ENCODE assay signal across 15 cellular contexts in genomic region chr5:15752886-15753285, GRCh38.
DNase-seq lines count a peak whose midpoint lies in the region; ATAC-seq and TF ChIP-seq lines count a peak whose summit lies in the region.
"Had no signal": no experiment of that assay in that cellular context is flagged by ENCODE, and none has a peak within 500 bp of the region (broad histone marks: within the 10 kb centered on the region; RNA-seq: fewer than 3 reads in every experiment).

No MANE protein-coding gene starts in this region.

- no peaks in the 10 kb centered on the region for H3K36me3 Mint-ChIP-seq in stimulated activated memory B cell treated with anti-CD40 and anti-IgM and Interleukin-4, amounts not matched to agents 10 μg/mL and 1 μg/mL and 100 μg/mL, for 72 hours

- H3K27me3 Mint-ChIP-seq in stimulated activated memory B cell treated with anti-CD40 and anti-IgM and Interleukin-4, amounts not matched to agents 10 μg/mL and 1 μg/mL and 100 μg/mL, for 72 hours = no peaks in the 10 kb centered on the region

- H3K27ac ChIP-seq in breast epithelium = no peak overlapping the region
- no peak overlapping the region for H3K27ac ChIP-seq in mammary epithelial cell (ENCODE audit: insufficient read depth, low read depth, low read length)
- H3K27ac ChIP-seq in aorta (ENCODE audit: low read depth in 1 of 2, low read length in 2 of 2) = no peak overlapping the region
- H3K27ac ChIP-seq: A549, esophagus squamous epithelium had no signal

- intact Hi-C loops in breast epithelium (cut with DNase I; ENCODE audit: low total_unique reads) (no loop called here), mammary epithelial cell (cut with micrococcal nuclease) (no loop called here), aorta (cut with DNase I) (no loop called here)

- no peak overlapping the region for H3K4me2 ChIP-seq in mammary epithelial cell (ENCODE audit: insufficient read depth, low read depth, low read length)
- H3K4me2 ChIP-seq: A549 had no signal

- H3K4me1 Mint-ChIP-seq in stimulated activated memory B cell treated with anti-CD40 and anti-IgM and Interleukin-4, amounts not matched to agents 10 μg/mL and 1 μg/mL and 100 μg/mL, for 72 hours = no peaks in the 10 kb centered on the region

- H3K9ac ChIP-seq in mammary epithelial cell (ENCODE audit: insufficient read depth, low read length) = no peak overlapping the region

- no peaks in the 10 kb centered on the region for H3K9me3 Mint-ChIP-seq in stimulated activated memory B cell treated with anti-CD40 and anti-IgM and Interleukin-4, amounts not matched to agents 10 μg/mL and 1 μg/mL and 100 μg/mL, for 72 hours

- H3K27ac Mint-ChIP-seq in stimulated activated memory B cell treated with anti-CD40 and anti-IgM and Interleukin-4, amounts not matched to agents 10 μg/mL and 1 μg/mL and 100 μg/mL, for 72 hours = no peak overlapping the region

- H3K4me3 ChIP-seq in breast epithelium = peak overlapping the region in 2 of 3 donors; percentile 12 to 52
- no peak overlapping the region for H3K4me3 ChIP-seq in mammary epithelial cell (replicated peaks in 1 of 3; ENCODE audit: insufficient read depth in 1 of 3, low read depth in 2 of 3, low read length in 3 of 3)
- no peak overlapping the region for H3K4me3 ChIP-seq in aorta (ENCODE audit: low read length in 2 of 2)
- H3K4me3 ChIP-seq: A549, lung had no signal

- ATAC-seq in aorta (ENCODE audit: low FRiP score) (peak; percentile 62), GM18870 (IDR thresholded peaks at IDR 0.05; ENCODE audit: unreplicated experiment) (no peak)
- ATAC-seq in stimulated activated memory B cell treated with anti-CD40 and anti-IgM and Interleukin-4, amounts not matched to agents 10 μg/mL and 1 μg/mL and 100 μg/mL, for 72 hours = no peak
- ATAC-seq: A549, PC-3 had no signal

- no peak for DNase-seq in breast epithelium (ENCODE audit: low spot score in 2 of 2)
- DNase-seq in mammary epithelial cell = no peak
- peak; percentile 20 for DNase-seq in fibroblast of the conjunctiva (ENCODE audit: low read depth)
- DNase-seq in mucosa of gallbladder (ENCODE audit: low spot score) = peak; percentile 22
- peak; percentile 51 to 75 for DNase-seq in aorta
- no peak for DNase-seq in activated CD4-positive, alpha-beta T cell treated with anti-CD3 and anti-CD28 coated beads for 4 hours
- DNase-seq: activated CD8-positive, alpha-beta memory T cell treated with anti-CD3 and anti-CD28 coated beads, Interleukin-2, amount 50 U/mL, for 48 hours; DND-41; esophagus squamous epithelium; NCI-H146; PC-3 had no signal

- CTCF ChIA-PET in mammary epithelial cell (lab: Charles Lee; ENCODE audit: low non-redundant PET) = no interaction called here

- H3K9me3 ChIP-seq in breast epithelium = peaks cover 0 to 4% of the 10 kb centered on the region in 2 donors
- peaks cover 16% of the 10 kb centered on the region for H3K9me3 ChIP-seq in mammary epithelial cell (replicated peaks; ENCODE audit: insufficient read depth, low read length)
- H3K9me3 ChIP-seq in aorta (ENCODE audit: control insufficient read depth, low read length) = no peaks in the 10 kb centered on the region
- H3K9me3 ChIP-seq: A549, esophagus squamous epithelium had no signal

- WGBS in mammary epithelial cell (ENCODE audit: low coverage, missing lambda C conversion rate) = 65% methylated on average over 8 of the region's 8 CpGs
- WGBS in aorta, 2 donors = 14 to 16% methylated on average over 8 of the region's 8 CpGs

- TF ChIP-seq POLR2A in breast epithelium (IDR thresholded peaks at IDR 0.05) = no peak

- H3K4me3 Mint-ChIP-seq in stimulated activated memory B cell treated with anti-CD40 and anti-IgM and Interleukin-4, amounts not matched to agents 10 μg/mL and 1 μg/mL and 100 μg/mL, for 72 hours = no peak overlapping the region

- dilution Hi-C loops in mammary epithelial cell (cut with HindIII; ENCODE audit: low sequenced_read_pairs) = no loop called here

- H3K4me1 ChIP-seq in breast epithelium (no peaks in the 10 kb centered on the region), mammary epithelial cell (ENCODE audit: insufficient read depth, low read length) (no peaks in the 10 kb centered on the region), aorta (ENCODE audit: control insufficient read depth in 1 of 2, insufficient read depth in 2 of 2, low read length in 2 of 2) (peaks cover 0 to 2% of the 10 kb centered on the region in 2 donors)
- H3K4me1 ChIP-seq: A549, esophagus squamous epithelium had no signal

- TF ChIP-seq CTCF in breast epithelium (IDR thresholded peaks at IDR 0.05) = no peak
- TF ChIP-seq CTCF in mammary epithelial cell (conservative IDR thresholded peaks at IDR 0.05 in 1 of 2, IDR thresholded peaks at IDR 0.05 in 1 of 2; ENCODE audit: extremely low read depth in 1 of 2, insufficient read depth in 1 of 2, low read depth in 1 of 2, low read length in 2 of 2) = no peak

- H3K79me2 ChIP-seq in mammary epithelial cell (ENCODE audit: insufficient read depth, low read length) = no peaks in the 10 kb centered on the region

- BruUV-seq in mammary epithelial cell (replicated peaks; lab: Mats Ljungman, UMichigan) = no TSS peak

- in situ Hi-C loops in mammary epithelial cell (cut with MboI; ENCODE audit: low sequenced_read_pairs in 2 of 2) = no loop called here

- no peaks in the 10 kb centered on the region for H4K20me1 ChIP-seq in mammary epithelial cell (ENCODE audit: insufficient read depth, low read length)

- H3K27me3 ChIP-seq in breast epithelium (no peaks in the 10 kb centered on the region), mammary epithelial cell (ENCODE audit: insufficient read depth, low read length) (no peaks in the 10 kb centered on the region), aorta (ENCODE audit: control insufficient read depth in 1 of 2, insufficient read depth in 2 of 2, low read length in 1 of 2) (no peaks in the 10 kb centered on the region)
- H3K27me3 ChIP-seq: esophagus squamous epithelium had no signal

- no peak overlapping the region for H2AFZ ChIP-seq in mammary epithelial cell (ENCODE audit: low read depth, low read length)

- no peaks in the 10 kb centered on the region for H3K36me3 ChIP-seq in breast epithelium
- no peaks in the 10 kb centered on the region for H3K36me3 ChIP-seq in mammary epithelial cell (ENCODE audit: insufficient read depth, low read length)
- no peaks in the 10 kb centered on the region for H3K36me3 ChIP-seq in aorta (ENCODE audit: control insufficient read depth in 1 of 2, insufficient read depth in 2 of 2, low read length in 1 of 2)
- H3K36me3 ChIP-seq: esophagus squamous epithelium had no signal

Comparison
In these comparisons a context has a peak if more than half of its experiments do, and no peak if none do; other contexts are left out.
1. H3K4me3 ChIP-seq: peak in breast epithelium (2 of 3); none in mammary epithelial cell (0 of 3) and aorta (0 of 2).
2. DNase-seq: peak in fibroblast of the conjunctiva (single experiment), mucosa of gallbladder (single experiment) and aorta (2 of 2); none in breast epithelium (0 of 2), mammary epithelial cell (single experiment) and activated CD4-positive, alpha-beta T cell treated with anti-CD3 and anti-CD28 coated beads for 4 hours (0 of 2).